In genomic region chr5:1449081-1449630, GRCh38 we compare ENCODE assay signal across 24 cellular contexts. TPM values are rescaled to one million over a fixed set of nuclear protein-coding genes. Genes with fewer than 3 reads are reported as not detected.
DNase-seq lines count a peak whose midpoint lies in the region; ATAC-seq, FAIRE-seq and TF ChIP-seq lines count a peak whose summit lies in the region.
"Had no signal": no experiment of that assay in that cellular context is flagged by ENCODE, and none has a peak within 500 bp of the region (broad histone marks: within the 10 kb centered on the region; RNA-seq: fewer than 3 reads in every experiment).

No MANE protein-coding gene starts in this region.

- peaks cover 33% of the 10 kb centered on the region for H3K4me1 Mint-ChIP-seq in activated T-cell treated with anti-CD3 and anti-CD28 coated beads, Interleukin-2, amount 50 U/mL, for 24 hours (ENCODE audit: low read depth)
- H3K4me1 Mint-ChIP-seq in activated T-cell treated with anti-CD3 and anti-CD28 coated beads, Interleukin-2, amount 50 U/mL, for 4 hours (ENCODE audit: low read depth): peaks cover 27% of the 10 kb centered on the region
- peaks cover 26% of the 10 kb centered on the region for H3K4me1 Mint-ChIP-seq in central memory CD8-positive, alpha-beta T cell
- H3K4me1 Mint-ChIP-seq in natural killer cell treated with Interleukin-12 subunit alpha and Interleukin-12 subunit beta and Interleukin-15 and Interleukin-18, amount 100 ng/mL, for 72 hours (ENCODE audit: low read depth in 2 of 2): peaks cover 9 to 23% of the 10 kb centered on the region in 2 donors
- H3K4me1 Mint-ChIP-seq in type B pancreatic cell (ENCODE audit: unreplicated experiment): no peaks in the 10 kb centered on the region

- TF ChIP-seq CTCF in type B pancreatic cell (conservative IDR thresholded peaks at IDR 0.05): no peak

- no peak overlapping the region for H3K27ac Mint-ChIP-seq in activated T-cell treated with anti-CD3 and anti-CD28 coated beads, Interleukin-2, amount 50 U/mL, for 24 hours
- peak overlapping the region; percentile 32 for H3K27ac Mint-ChIP-seq in central memory CD8-positive, alpha-beta T cell (ENCODE audit: low read depth)
- no peak overlapping the region for H3K27ac Mint-ChIP-seq in natural killer cell treated with Interleukin-12 subunit alpha and Interleukin-12 subunit beta and Interleukin-15 and Interleukin-18, amount 100 ng/mL, for 72 hours
- no peak overlapping the region for H3K27ac Mint-ChIP-seq in type B pancreatic cell

- ATAC-seq in activated T-cell treated with anti-CD3 and anti-CD28 coated beads, Interleukin-2, amount 50 U/mL, for 4 hours: no peak
- ATAC-seq in central memory CD8-positive, alpha-beta T cell (replicated peaks; ENCODE audit: extremely low read depth, poor library complexity, severe bottlenecking): no peak
- no peak for ATAC-seq in natural killer cell treated with Interleukin-12 subunit alpha and Interleukin-12 subunit beta and Interleukin-15 and Interleukin-18, amount 100 ng/mL, for 72 hours
- ATAC-seq in GM19467 (IDR thresholded peaks at IDR 0.05; ENCODE audit: unreplicated experiment): no peak

- H3K9me3 Mint-ChIP-seq in activated T-cell treated with anti-CD3 and anti-CD28 coated beads, Interleukin-2, amount 50 U/mL, for 24 hours: peaks cover 13% of the 10 kb centered on the region
- peaks cover 10% of the 10 kb centered on the region for H3K9me3 Mint-ChIP-seq in activated T-cell treated with anti-CD3 and anti-CD28 coated beads, Interleukin-2, amount 50 U/mL, for 4 hours
- H3K9me3 Mint-ChIP-seq in central memory CD8-positive, alpha-beta T cell: peaks cover 3% of the 10 kb centered on the region
- peaks cover 5% of the 10 kb centered on the region for H3K9me3 Mint-ChIP-seq in natural killer cell treated with Interleukin-12 subunit alpha and Interleukin-12 subunit beta and Interleukin-15 and Interleukin-18, amount 100 ng/mL, for 72 hours
- peaks cover 15% of the 10 kb centered on the region for H3K9me3 Mint-ChIP-seq in type B pancreatic cell

- POLR2A ChIA-PET in HEK293T (lab: Yijun Ruan, JAX): no interaction called here

- peaks cover 47% of the 10 kb centered on the region for H3K27me3 Mint-ChIP-seq in activated T-cell treated with anti-CD3 and anti-CD28 coated beads, Interleukin-2, amount 50 U/mL, for 24 hours
- H3K27me3 Mint-ChIP-seq in activated T-cell treated with anti-CD3 and anti-CD28 coated beads, Interleukin-2, amount 50 U/mL, for 4 hours (ENCODE audit: low read depth): peaks cover 37% of the 10 kb centered on the region
- peaks cover 18% of the 10 kb centered on the region for H3K27me3 Mint-ChIP-seq in central memory CD8-positive, alpha-beta T cell
- H3K27me3 Mint-ChIP-seq in natural killer cell treated with Interleukin-12 subunit alpha and Interleukin-12 subunit beta and Interleukin-15 and Interleukin-18, amount 100 ng/mL, for 72 hours: peaks cover 9 to 12% of the 10 kb centered on the region in 2 donors
- H3K27me3 Mint-ChIP-seq in type B pancreatic cell: peaks cover 85% of the 10 kb centered on the region

- CTCF ChIA-PET in HEK293T (lab: Yijun Ruan, JAX): no interaction called here

- H3K4me3 Mint-ChIP-seq in activated T-cell treated with anti-CD3 and anti-CD28 coated beads, Interleukin-2, amount 50 U/mL, for 24 hours: no peak overlapping the region
- no peak overlapping the region for H3K4me3 Mint-ChIP-seq in activated T-cell treated with anti-CD3 and anti-CD28 coated beads, Interleukin-2, amount 50 U/mL, for 4 hours
- H3K4me3 Mint-ChIP-seq in central memory CD8-positive, alpha-beta T cell: no peak overlapping the region
- H3K4me3 Mint-ChIP-seq in natural killer cell treated with Interleukin-12 subunit alpha and Interleukin-12 subunit beta and Interleukin-15 and Interleukin-18, amount 100 ng/mL, for 72 hours: peak overlapping the region; percentile 39
- no peak overlapping the region for H3K4me3 Mint-ChIP-seq in type B pancreatic cell

- peak; percentile 23 for DNase-seq in activated T-cell treated with anti-CD3 and anti-CD28 coated beads, Interleukin-2, amount 50 U/mL, for 24 hours
- DNase-seq in activated T-cell treated with anti-CD3 and anti-CD28 coated beads, Interleukin-2, amount 50 U/mL, for 4 hours: no peak
- no peak for DNase-seq in central memory CD8-positive, alpha-beta T cell (ENCODE audit: low spot score in 2 of 2)
- no peak for DNase-seq in natural killer cell treated with Interleukin-12 subunit alpha and Interleukin-12 subunit beta and Interleukin-15 and Interleukin-18, amount 100 ng/mL, for 72 hours (ENCODE audit: low spot score)
- DNase-seq in type B pancreatic cell (ENCODE audit: extremely low spot score, unreplicated experiment) (peak; percentile 37), RCC 7860 (ENCODE audit: low spot score) (no peak), HEK293T (ENCODE audit: extremely low spot score) (no peak)
- DNase-seq: 8988T, DMS53, EL, GF-D8, Kasumi-1, NCI-H1694, NCI-H2081, NCI-H2171, NCI-H345, NCI-H524 treated with DMSO at 0.1 percent for 48 hours, NCI-H82, SHP77 had no signal

- no peaks in the 10 kb centered on the region for H3K36me3 Mint-ChIP-seq in activated T-cell treated with anti-CD3 and anti-CD28 coated beads, Interleukin-2, amount 50 U/mL, for 24 hours (ENCODE audit: low read depth)
- no peaks in the 10 kb centered on the region for H3K36me3 Mint-ChIP-seq in activated T-cell treated with anti-CD3 and anti-CD28 coated beads, Interleukin-2, amount 50 U/mL, for 4 hours (ENCODE audit: insufficient read depth)
- peaks cover under 1% of the 10 kb centered on the region for H3K36me3 Mint-ChIP-seq in central memory CD8-positive, alpha-beta T cell (ENCODE audit: insufficient read depth)
- H3K36me3 Mint-ChIP-seq in natural killer cell treated with Interleukin-12 subunit alpha and Interleukin-12 subunit beta and Interleukin-15 and Interleukin-18, amount 100 ng/mL, for 72 hours: peaks cover 14% of the 10 kb centered on the region
- no peaks in the 10 kb centered on the region for H3K36me3 Mint-ChIP-seq in type B pancreatic cell

- no peak for FAIRE-seq in RCC 7860 (lab: Jason Lieb, UNC)
- FAIRE-seq: GM19239, H1 had no signal

TF ChIP-seq in HEK293T, 16 proteins besides CTCF, POLR2A, EP300 and RAD21:
- TF ChIP-seq BHLHE40 (IDR thresholded peaks at IDR 0.05; ENCODE audit: borderline replicate concordance) (no peak), SP1 (IDR thresholded peaks at IDR 0.05) (no peak), HDGF (IDR thresholded peaks at IDR 0.05; ENCODE audit: borderline replicate concordance) (no peak)
- TF ChIP-seq, protein P1, sequence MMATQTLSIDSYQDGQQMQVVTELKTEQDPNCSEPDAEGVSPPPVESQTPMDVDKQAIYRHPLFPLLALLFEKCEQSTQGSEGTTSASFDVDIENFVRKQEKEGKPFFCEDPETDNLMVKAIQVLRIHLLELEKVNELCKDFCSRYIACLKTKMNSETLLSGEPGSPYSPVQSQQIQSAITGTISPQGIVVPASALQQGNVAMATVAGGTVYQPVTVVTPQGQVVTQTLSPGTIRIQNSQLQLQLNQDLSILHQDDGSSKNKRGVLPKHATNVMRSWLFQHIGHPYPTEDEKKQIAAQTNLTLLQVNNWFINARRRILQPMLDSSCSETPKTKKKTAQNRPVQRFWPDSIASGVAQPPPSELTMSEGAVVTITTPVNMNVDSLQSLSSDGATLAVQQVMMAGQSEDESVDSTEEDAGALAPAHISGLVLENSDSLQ (IDR thresholded peaks at IDR 0.05): no peak

RNA-seq across cellular contexts. Expression of gene SLC6A3, which starts 3.9 kb away (rescaled TPM):
- not detected for total RNA-seq in activated T-cell treated with anti-CD3 and anti-CD28 coated beads, Interleukin-2, amount 50 U/mL, for 4 hours
- not detected for total RNA-seq in natural killer cell treated with Interleukin-12 subunit alpha and Interleukin-12 subunit beta and Interleukin-15 and Interleukin-18, amount 100 ng/mL, for 72 hours
- total RNA-seq in type B pancreatic cell (ENCODE audit: low replicate concordance): 0.19 TPM in 2 replicates
- total RNA-seq: MCF 10A, RPMI7951 had no signal

Comparison
In these comparisons a context has a peak if more than half of its experiments do, and no peak if none do; other contexts are left out.
1. DNase-seq: peak in activated T-cell treated with anti-CD3 and anti-CD28 coated beads, Interleukin-2, amount 50 U/mL, for 24 hours (single experiment) and type B pancreatic cell (single experiment); none in activated T-cell treated with anti-CD3 and anti-CD28 coated beads, Interleukin-2, amount 50 U/mL, for 4 hours (single experiment), central memory CD8-positive, alpha-beta T cell (0 of 2), natural killer cell treated with Interleukin-12 subunit alpha and Interleukin-12 subunit beta and Interleukin-15 and Interleukin-18, amount 100 ng/mL, for 72 hours (single experiment), RCC 7860 (single experiment) and HEK293T (single experiment).